ENCODE assay signal across 8 cellular contexts in genomic region chr4:13611283-13611842, GRCh38. TPM values are rescaled to one million over a fixed set of nuclear protein-coding genes. Genes with fewer than 3 reads are reported as not detected.
DNase-seq lines count a peak whose midpoint lies in the region; ATAC-seq and TF ChIP-seq lines count a peak whose summit lies in the region.

No MANE protein-coding gene starts in this region.

- H3K4me1 ChIP-seq in heart right ventricle = peaks cover 0 to 27% (median 6%) of the 10 kb centered on the region in 9 donors

- 68 to 71% methylated on average over 3 of the region's 3 CpGs for WGBS in heart right ventricle, 2 donors

- peaks cover 0 to 100% (median 75%) of the 10 kb centered on the region in 9 donors for H3K36me3 ChIP-seq in heart right ventricle

- intact Hi-C loops in heart right ventricle (cut with DNase I) = no loop called here

- H3K27me3 ChIP-seq in heart right ventricle = no peaks in the 10 kb centered on the region

- peak; percentile 95 for ATAC-seq in GM21447 (IDR thresholded peaks at IDR 0.05; ENCODE audit: unreplicated experiment)
- peak; percentile 90 for ATAC-seq in HG03469 (IDR thresholded peaks at IDR 0.05; ENCODE audit: unreplicated experiment)
- ATAC-seq in heart right ventricle = peak; percentile 71 to 94 (median 89)
- ATAC-seq in SK-N-SH treated with all-trans-retinoic acid at 6 μM for 48 hours = no peak

- in situ Hi-C loops in GM13976 (cut with MboI; ENCODE audit: low sequenced_read_pairs, unreplicated experiment) = no loop called here

- no peak for TF ChIP-seq CTCF in GM13976 (IDR thresholded peaks at IDR 0.05; ENCODE audit: borderline replicate concordance, control extremely low read depth, extremely low read depth, insufficient read depth, missing control alignments)
- no peak for TF ChIP-seq CTCF in heart right ventricle (IDR thresholded peaks at IDR 0.05)
- no peak for TF ChIP-seq CTCF in RWPE1 (conservative IDR thresholded peaks at IDR 0.05; ENCODE audit: low read depth)

- H3K4me3 ChIP-seq in heart right ventricle = no peak overlapping the region

- POLR2A ChIA-PET in RWPE1 (lab: Yijun Ruan, JAX; ENCODE audit: low non-redundant PET) = no interaction called here

- CTCF ChIA-PET in RWPE1 (lab: Yijun Ruan, JAX) = no interaction called here

- H3K27ac ChIP-seq in heart right ventricle (peak overlapping the region in 7 of 10 donors; percentile 8 to 69 (median 59)), RWPE1 (no peak overlapping the region)

- DNase-seq in GM13976 (ENCODE audit: low spot score) (peak; percentile 46), heart right ventricle (peak in 1 of 2 donors; percentile 36), T-helper 1 cell (no peak), RWPE1 (ENCODE audit: low spot score) (no peak)
- DNase-seq in activated CD4-positive, alpha-beta T cell treated with anti-CD3 and anti-CD28 coated beads, Interleukin-2, amount 50 U/mL, for 4 hours = no peak

- no peaks in the 10 kb centered on the region for H3K9me3 ChIP-seq in heart right ventricle

TF ChIP-seq in SK-N-SH treated with all-trans-retinoic acid at 6 μM for 48 hours, 23 proteins besides CTCF, POLR2A, EP300 and RAD21:
- TF ChIP-seq RARB (CRISPR knock-in tag; IDR thresholded peaks at IDR 0.05) (no peak), ZNF70 (CRISPR knock-in tag; IDR thresholded peaks at IDR 0.05) (no peak), ZNF565 (CRISPR knock-in tag; conservative IDR thresholded peaks at IDR 0.05; ENCODE audit: low read depth) (no peak), PPARA (CRISPR knock-in tag; IDR thresholded peaks at IDR 0.05; ENCODE audit: borderline replicate concordance) (no peak), CSDC2 (CRISPR knock-in tag; IDR thresholded peaks at IDR 0.05) (no peak), ARNTL (CRISPR knock-in tag; IDR thresholded peaks at IDR 0.05; ENCODE audit: borderline replicate concordance, low read depth) (no peak), GLIS3 (CRISPR knock-in tag; IDR thresholded peaks at IDR 0.05) (no peak), ISL1 (CRISPR knock-in tag; IDR thresholded peaks at IDR 0.05) (no peak), OSR1 (CRISPR knock-in tag; IDR thresholded peaks at IDR 0.05) (no peak), CSRNP3 (CRISPR knock-in tag; IDR thresholded peaks at IDR 0.05) (no peak), ZFP30 (CRISPR knock-in tag; IDR thresholded peaks at IDR 0.05) (no peak)

RNA-seq across cellular contexts. Expression of gene BOD1L1, which starts 16.2 kb away (rescaled TPM):
- 10 to 100 TPM; 16.7 to 28.1 (median 23.6) TPM for total RNA-seq in heart right ventricle
- polyA plus RNA-seq in heart right ventricle = 10 to 100 TPM in 1 of 2 donors, 1 to 10 TPM in 1; 7.9 to 15.4 TPM
